Comparison of ENCODE assay signal across 18 cellular contexts in genomic region chr14:96638041-96638855, GRCh38.
DNase-seq lines count a peak whose midpoint lies in the region; ATAC-seq and TF ChIP-seq lines count a peak whose summit lies in the region.
"Had no signal": no experiment of that assay in that cellular context is flagged by ENCODE, and none has a peak within 500 bp of the region (broad histone marks: within the 10 kb centered on the region; RNA-seq: fewer than 3 reads in every experiment).

No MANE protein-coding gene starts in this region.

- H3K27ac ChIP-seq in right atrium auricular region, result no peak overlapping the region
- H3K27ac ChIP-seq in esophagus muscularis mucosa (replicated peaks in 1 of 4), result no peak overlapping the region
- H3K27ac ChIP-seq in substantia nigra (ENCODE audit: low read depth, low read length, poor library complexity, severe bottlenecking), result no peak overlapping the region
- H3K27ac ChIP-seq: Peyer's patch had no signal

- H3K4me1 ChIP-seq in right atrium auricular region, result no peaks in the 10 kb centered on the region
- H3K4me1 ChIP-seq in esophagus muscularis mucosa, result no peaks in the 10 kb centered on the region
- H3K4me1 ChIP-seq: Peyer's patch had no signal

- 87% methylated on average over 12 of the region's 12 CpGs for WGBS in esophagus muscularis mucosa

- H3K9me3 ChIP-seq in right atrium auricular region (no peaks in the 10 kb centered on the region), esophagus muscularis mucosa (no peaks in the 10 kb centered on the region)
- H3K9me3 ChIP-seq: Peyer's patch had no signal

- H3K27me3 ChIP-seq in right atrium auricular region (no peaks in the 10 kb centered on the region), esophagus muscularis mucosa (no peaks in the 10 kb centered on the region)
- H3K27me3 ChIP-seq: Peyer's patch had no signal

- POLR2A ChIA-PET in GM10248 (lab: Yijun Ruan, JAX), result no interaction called here

- intact Hi-C loops in Right ventricle myocardium superior (cut with DNase I) (no loop called here), esophagus muscularis mucosa (cut with DNase I) (no loop called here)

- TF ChIP-seq EP300 in esophagus muscularis mucosa (IDR thresholded peaks at IDR 0.05), result no peak

- TF ChIP-seq POLR2A in esophagus muscularis mucosa (IDR thresholded peaks at IDR 0.05; ENCODE audit: low read depth), result no peak

- no peak for TF ChIP-seq CTCF in right atrium auricular region (IDR thresholded peaks at IDR 0.05)
- TF ChIP-seq CTCF in esophagus muscularis mucosa (IDR thresholded peaks at IDR 0.05), result no peak
- TF ChIP-seq CTCF in omental fat pad (IDR thresholded peaks at IDR 0.05), result no peak
- TF ChIP-seq CTCF in GM10248 (IDR thresholded peaks at IDR 0.05; ENCODE audit: control extremely low read depth, extremely low read depth, low read depth, missing control alignments), result no peak

- ATAC-seq in Right ventricle myocardium superior (ENCODE audit: poor library complexity) (no peak), omental fat pad (ENCODE audit: low FRiP score) (no peak), HG02885 (IDR thresholded peaks at IDR 0.05; ENCODE audit: poor library complexity, unreplicated experiment) (no peak)

- peak; percentile 32 for DNase-seq in right atrium auricular region (ENCODE audit: low spot score)
- no peak for DNase-seq in Right ventricle myocardium superior
- peak; percentile 84 for DNase-seq in esophagus muscularis mucosa (ENCODE audit: extremely low spot score)
- DNase-seq in omental fat pad (ENCODE audit: low spot score), result peak; percentile 7
- DNase-seq in substantia nigra (lab: John Stamatoyannopoulos, UW), result no peak
- DNase-seq in GM10248 (ENCODE audit: extremely low spot score), result no peak
- DNase-seq: Calu3; CD4-positive, alpha-beta T cell; DMS79 treated with DMSO at 0.1 percent for 48 hours; Karpas-422; MM.1S; NCI-H1105 treated with DMSO at 0.1 percent for 48 hours; NCI-H1930; NCI-H2171; NCI-H510A treated with DMSO at 0.1 percent for 48 hours; Peyer's patch; SHP77 treated with DMSO at 0.1 percent for 48 hours had no signal

- CTCF ChIA-PET in GM10248 (lab: Yijun Ruan, JAX), result no interaction called here

- H3K4me3 ChIP-seq in right atrium auricular region (no peak overlapping the region), esophagus muscularis mucosa (no peak overlapping the region)
- H3K4me3 ChIP-seq: Peyer's patch had no signal

- H3K36me3 ChIP-seq in right atrium auricular region (no peaks in the 10 kb centered on the region), esophagus muscularis mucosa (no peaks in the 10 kb centered on the region)
- H3K36me3 ChIP-seq: Peyer's patch had no signal

Comparison
In these comparisons a context has a peak if more than half of its experiments do, and no peak if none do; other contexts are left out.
1. DNase-seq: peak in right atrium auricular region (single experiment), esophagus muscularis mucosa (single experiment) and omental fat pad (single experiment); none in Right ventricle myocardium superior (single experiment), substantia nigra (0 of 49) and GM10248 (single experiment).